17 cellular contexts compared by ENCODE assay signal in genomic region chr6:56406276-56407269, GRCh38.
DNase-seq lines count a peak whose midpoint lies in the region; ATAC-seq, FAIRE-seq and TF ChIP-seq lines count a peak whose summit lies in the region.
"Had no signal": no experiment of that assay in that cellular context is flagged by ENCODE, and none has a peak within 500 bp of the region (broad histone marks: within the 10 kb centered on the region; RNA-seq: fewer than 3 reads in every experiment).

No MANE protein-coding gene starts in this region.

- no peak overlapping the region for H3K27ac ChIP-seq in esophagus muscularis mucosa (replicated peaks in 1 of 4)
- H3K27ac ChIP-seq: BLaER1, skin epidermis, upper lobe of left lung had no signal

- no peaks in the 10 kb centered on the region for H3K36me3 ChIP-seq in esophagus muscularis mucosa
- H3K36me3 ChIP-seq: BLaER1, upper lobe of left lung had no signal

- WGBS in esophagus muscularis mucosa = 94% methylated on average over 3 of the region's 3 CpGs
- WGBS in lower leg skin, 2 donors = 96 to 98% methylated on average over 3 of the region's 3 CpGs

- TF ChIP-seq POLR2A in esophagus muscularis mucosa (IDR thresholded peaks at IDR 0.05; ENCODE audit: low read depth) (no peak), lower leg skin (IDR thresholded peaks at IDR 0.05) (no peak), GM12891 (IDR thresholded peaks at IDR 0.05; ENCODE audit: low read depth, low read length) (no peak)

- no peak for TF ChIP-seq CTCF in esophagus muscularis mucosa (IDR thresholded peaks at IDR 0.05)
- no peak for TF ChIP-seq CTCF in lower leg skin (IDR thresholded peaks at IDR 0.05)

- H3K4me3 ChIP-seq in esophagus muscularis mucosa (no peak overlapping the region), lower leg skin (ENCODE audit: low read depth, poor library complexity, severe bottlenecking) (no peak overlapping the region)
- H3K4me3 ChIP-seq: BLaER1, skin epidermis, upper lobe of left lung had no signal

- no peak for FAIRE-seq in GM12891 (lab: Jason Lieb, UNC)
- FAIRE-seq: astrocyte had no signal

- intact Hi-C loops in esophagus muscularis mucosa (cut with DNase I) (no loop called here), lower leg skin (cut with DNase I; ENCODE audit: low total_unique reads) (no loop called here)

- peaks cover 4 to 16% (median 14%) of the 10 kb centered on the region in 4 donors for H3K4me1 ChIP-seq in esophagus muscularis mucosa
- H3K4me1 ChIP-seq: upper lobe of left lung had no signal

- peaks cover 0 to 3% (median 0%) of the 10 kb centered on the region in 4 donors for H3K9me3 ChIP-seq in esophagus muscularis mucosa
- H3K9me3 ChIP-seq: BLaER1, upper lobe of left lung had no signal

- ATAC-seq in GM18519 (IDR thresholded peaks at IDR 0.05; ENCODE audit: low FRiP score, unreplicated experiment) (peak; percentile 55), GM21360 (IDR thresholded peaks at IDR 0.05; ENCODE audit: unreplicated experiment) (peak; percentile 74), HG02885 (IDR thresholded peaks at IDR 0.05; ENCODE audit: poor library complexity, unreplicated experiment) (peak; percentile 76), HG03558 (IDR thresholded peaks at IDR 0.05; ENCODE audit: extremely low read depth, unreplicated experiment) (peak; percentile 57)
- ATAC-seq: HCT116, left lobe of liver had no signal

- no peak for DNase-seq in esophagus muscularis mucosa (ENCODE audit: extremely low spot score)
- no peak for DNase-seq in NK-92 (lab: John Stamatoyannopoulos, UW; ENCODE audit: unreplicated experiment)
- DNase-seq in lower leg skin (ENCODE audit: low spot score in 2 of 2) = no peak
- no peak for DNase-seq in GM12891 (ENCODE audit: insufficient read length, low spot score)
- DNase-seq: activated T-cell treated with anti-CD3 and anti-CD28 coated beads for 4 hours, glutamatergic neuron, NCI-H2227 treated with DMSO at 0.1 percent for 48 hours, upper lobe of left lung had no signal

- TF ChIP-seq EP300 in esophagus muscularis mucosa (IDR thresholded peaks at IDR 0.05) = no peak

- H3K27me3 ChIP-seq in esophagus muscularis mucosa = no peaks in the 10 kb centered on the region
- H3K27me3 ChIP-seq: BLaER1, upper lobe of left lung had no signal

TF ChIP-seq in GM12891, 5 proteins besides CTCF, POLR2A, EP300 and RAD21:
- TF ChIP-seq POLR2AphosphoS5 (IDR thresholded peaks at IDR 0.05; ENCODE audit: low read depth, low read length) (no peak), POU2F2 (IDR thresholded peaks at IDR 0.05; ENCODE audit: low read depth, low read length) (no peak), SPI1 (IDR thresholded peaks at IDR 0.05; ENCODE audit: low read depth, low read length) (no peak), TAF1 (IDR thresholded peaks at IDR 0.05; ENCODE audit: low read depth, low read length) (no peak)
